Comparison of ENCODE assay signal across 11 cellular contexts in genomic region chr17:945672-946071, GRCh38.
"Had no signal": no experiment of that assay in that cellular context is flagged by ENCODE, and none has a peak within 500 bp of the region (broad histone marks: within the 10 kb centered on the region; RNA-seq: fewer than 3 reads in every experiment).

No MANE protein-coding gene starts in this region.

- H3K27ac Mint-ChIP-seq: dendritic cell treated with granulocyte-macrophage colony-stimulating factor and Interleukin-4, amounts not matched to agents 40 ng/mL and 50 ng/mL, for 4 days had no signal

- H3K4me3 Mint-ChIP-seq: dendritic cell treated with granulocyte-macrophage colony-stimulating factor and Interleukin-4, amounts not matched to agents 40 ng/mL and 50 ng/mL, for 4 days had no signal

- H3K27ac ChIP-seq: adrenal gland, body of pancreas, parathyroid adenoma, tibial artery, vagina had no signal

- H3K9me3 Mint-ChIP-seq: dendritic cell treated with granulocyte-macrophage colony-stimulating factor and Interleukin-4, amounts not matched to agents 40 ng/mL and 50 ng/mL, for 4 days had no signal

- ATAC-seq: body of pancreas, esophagus mucosa had no signal

- H3K9me3 ChIP-seq: adrenal gland, body of pancreas, tibial artery, vagina had no signal

- DNase-seq: activated CD4-positive, alpha-beta T cell treated with anti-CD3 and anti-CD28 coated beads, Interleukin-2, amount 50 U/mL, for 1 hour; activated naive CD4-positive, alpha-beta T cell treated with anti-CD3 and anti-CD28 coated beads, Interleukin-2, amount 50 U/mL, for 16 hours; adrenal gland; body of pancreas; mammary epithelial cell; stimulated activated CD4-positive, alpha-beta T cell treated with anti-CD3 and anti-CD28 coated beads, Interleukin-4, amount 100 ng/mL, for 4 hours; tibial artery had no signal

- H3K27me3 ChIP-seq: adrenal gland, body of pancreas, tibial artery, vagina had no signal

- H3K4me3 ChIP-seq: adrenal gland, body of pancreas, tibial artery, vagina had no signal

- H3K4me1 ChIP-seq: adrenal gland, body of pancreas, parathyroid adenoma had no signal
